In genomic region chr11:12430351-12430750, GRCh38 we compare ENCODE assay signal across 11 cellular contexts. TPM values are rescaled to one million over a fixed set of nuclear protein-coding genes. Genes with fewer than 3 reads are reported as not detected.
DNase-seq lines count a peak whose midpoint lies in the region; ATAC-seq and TF ChIP-seq lines count a peak whose summit lies in the region.
"Had no signal": no experiment of that assay in that cellular context is flagged by ENCODE, and none has a peak within 500 bp of the region (broad histone marks: within the 10 kb centered on the region; RNA-seq: fewer than 3 reads in every experiment).

No MANE protein-coding gene starts in this region.

- peaks cover 13% of the 10 kb centered on the region for H3K36me3 Mint-ChIP-seq in type B pancreatic cell

- TF ChIP-seq CTCF in body of pancreas (IDR thresholded peaks at IDR 0.05) (no peak), hepatocyte (IDR thresholded peaks at IDR 0.05; ENCODE audit: poor library complexity) (no peak), sigmoid colon (IDR thresholded peaks at IDR 0.05) (no peak), type B pancreatic cell (conservative IDR thresholded peaks at IDR 0.05) (no peak), A673 (conservative IDR thresholded peaks at IDR 0.05; ENCODE audit: low read depth, low read length) (no peak)

- H3K9me3 ChIP-seq in body of pancreas, result no peaks in the 10 kb centered on the region
- no peaks in the 10 kb centered on the region for H3K9me3 ChIP-seq in hepatocyte (ENCODE audit: low read depth)
- no peaks in the 10 kb centered on the region for H3K9me3 ChIP-seq in sigmoid colon
- no peaks in the 10 kb centered on the region for H3K9me3 ChIP-seq in A673 (ENCODE audit: low read depth, low read length, poor library complexity, severe bottlenecking)
- H3K9me3 ChIP-seq: pancreas had no signal

- TF ChIP-seq EP300 in sigmoid colon (IDR thresholded peaks at IDR 0.05), result no peak

- no peaks in the 10 kb centered on the region for H3K9me3 Mint-ChIP-seq in type B pancreatic cell
- H3K9me3 Mint-ChIP-seq: H9 had no signal

- ATAC-seq in body of pancreas (no peak), HG02588 (IDR thresholded peaks at IDR 0.05; ENCODE audit: unreplicated experiment) (no peak)

- H3K27me3 Mint-ChIP-seq in type B pancreatic cell, result no peaks in the 10 kb centered on the region

- CTCF ChIA-PET in A673 (lab: Charles Lee), result no interaction called here

- H3K4me3 ChIP-seq in body of pancreas (no peak overlapping the region), hepatocyte (no peak overlapping the region), sigmoid colon (no peak overlapping the region), A673 (ENCODE audit: low read depth, low read length, poor library complexity, severe bottlenecking) (no peak overlapping the region)
- H3K4me3 ChIP-seq: pancreas had no signal

- H3K9me2 ChIP-seq in hepatocyte (replicated peaks; ENCODE audit: insufficient read depth), result no peaks in the 10 kb centered on the region

- no TSS peak for BruUV-seq in A673 (replicated peaks; lab: Mats Ljungman, UMichigan)

- no peak overlapping the region for H3K27ac Mint-ChIP-seq in type B pancreatic cell
- H3K27ac Mint-ChIP-seq: H9 had no signal

- H3K79me2 ChIP-seq in hepatocyte, result peaks cover 72% of the 10 kb centered on the region

- 71 to 73% methylated on average over 3 of the region's 3 CpGs for WGBS in body of pancreas, 2 donors
- 62% methylated on average over 3 of the region's 3 CpGs for WGBS in hepatocyte (ENCODE audit: low lambda C conversion rate, missing lambda C conversion rate)
- WGBS in sigmoid colon, 2 donors, result 39 to 67% methylated on average over 3 of the region's 3 CpGs

- peak overlapping the region; percentile 35 to 60 (median 39) for H3K27ac ChIP-seq in body of pancreas
- peak overlapping the region; percentile 73 for H3K27ac ChIP-seq in hepatocyte
- peak overlapping the region; percentile 87 to 99 (median 94) for H3K27ac ChIP-seq in sigmoid colon
- no peak overlapping the region for H3K27ac ChIP-seq in A673 (ENCODE audit: low read depth, low read length, poor library complexity, severe bottlenecking)

- H3K4me3 Mint-ChIP-seq in type B pancreatic cell, result no peak overlapping the region
- H3K4me3 Mint-ChIP-seq: H9 had no signal

- DNase-seq in EL (peak; percentile 50), body of pancreas (no peak), hepatocyte (ENCODE audit: low spot score) (no peak), sigmoid colon (no peak), type B pancreatic cell (ENCODE audit: extremely low spot score, unreplicated experiment) (no peak), NCI-H1417 (lab: John Stamatoyannopoulos, UW) (no peak), A673 (ENCODE audit: low spot score) (no peak)
- DNase-seq: H9, KG1 had no signal

- H2AFZ ChIP-seq in hepatocyte, result no peak overlapping the region

- H3K4me2 ChIP-seq in hepatocyte, result peak overlapping the region; percentile 36

- H3K27me3 ChIP-seq in body of pancreas (no peaks in the 10 kb centered on the region), hepatocyte (no peaks in the 10 kb centered on the region), sigmoid colon (no peaks in the 10 kb centered on the region), A673 (replicated peaks; ENCODE audit: insufficient read depth, low read depth, low read length, poor library complexity) (no peaks in the 10 kb centered on the region)
- H3K27me3 ChIP-seq: pancreas had no signal

- intact Hi-C loops in body of pancreas (cut with DNase I), result no loop called here
- intact Hi-C loops in sigmoid colon (cut with DNase I), result loop anchor here (2.0 to 5.0 kb wide), 2 partner anchors 20 to 462 kb away; no protein-coding TSS in a partner anchor
- intact Hi-C loops in A673 (cut with micrococcal nuclease; ENCODE audit: unreplicated experiment), result no loop called here

- no peaks in the 10 kb centered on the region for H3K36me3 ChIP-seq in body of pancreas (replicated peaks in 1 of 2; ENCODE audit: insufficient read depth in 1 of 2, low read depth in 2 of 2)
- H3K36me3 ChIP-seq in hepatocyte (replicated peaks; ENCODE audit: insufficient read depth, low read depth), result no peaks in the 10 kb centered on the region
- H3K36me3 ChIP-seq in sigmoid colon, result peaks cover 0 to 8% (median 0%) of the 10 kb centered on the region in 4 donors
- H3K36me3 ChIP-seq in A673 (ENCODE audit: insufficient read depth, low read length, poor library complexity, severe bottlenecking), result no peaks in the 10 kb centered on the region
- H3K36me3 ChIP-seq: pancreas had no signal

- H4K20me1 ChIP-seq in hepatocyte (ENCODE audit: insufficient read depth, poor library complexity, severe bottlenecking), result no peaks in the 10 kb centered on the region

- H3K4me1 Mint-ChIP-seq in type B pancreatic cell (ENCODE audit: unreplicated experiment), result peaks cover 62% of the 10 kb centered on the region

- peaks cover 53% of the 10 kb centered on the region for H3K4me1 ChIP-seq in body of pancreas
- peaks cover 43% of the 10 kb centered on the region for H3K4me1 ChIP-seq in hepatocyte (ENCODE audit: insufficient read depth)
- H3K4me1 ChIP-seq in sigmoid colon, result peaks cover 0 to 96% (median 80%) of the 10 kb centered on the region in 4 donors
- H3K4me1 ChIP-seq in A673 (ENCODE audit: insufficient read depth, low read length, poor library complexity, severe bottlenecking), result peaks cover 21% of the 10 kb centered on the region

- POLR2A ChIA-PET in A673 (lab: Charles Lee; ENCODE audit: low non-redundant PET), result no interaction called here

- TF ChIP-seq POLR2A in body of pancreas (IDR thresholded peaks at IDR 0.05) (no peak), sigmoid colon (IDR thresholded peaks at IDR 0.05) (no peak)

RNA-seq across cellular contexts. Expression of gene PARVA, which starts 53.0 kb away (rescaled TPM):
- total RNA-seq in body of pancreas (10 to 100 TPM; 32.0 to 33.7 TPM), hepatocyte (34.2 and 37.4 TPM in 2 replicates), sigmoid colon (100 to 1,000 TPM; 110 to 195 (median 161) TPM), type B pancreatic cell (ENCODE audit: low replicate concordance) (32.3 and 49.4 TPM in 2 replicates), A673 (2021) (15.2 and 17.4 TPM in 2 replicates)
- polyA plus RNA-seq in hepatocyte (41.2 and 46.2 TPM in 2 replicates), sigmoid colon (10 to 100 TPM; 15.7 to 27.8 (median 16.8) TPM)
